Comparison of ENCODE assay signal across 15 cellular contexts in the genomic region with DNA sequence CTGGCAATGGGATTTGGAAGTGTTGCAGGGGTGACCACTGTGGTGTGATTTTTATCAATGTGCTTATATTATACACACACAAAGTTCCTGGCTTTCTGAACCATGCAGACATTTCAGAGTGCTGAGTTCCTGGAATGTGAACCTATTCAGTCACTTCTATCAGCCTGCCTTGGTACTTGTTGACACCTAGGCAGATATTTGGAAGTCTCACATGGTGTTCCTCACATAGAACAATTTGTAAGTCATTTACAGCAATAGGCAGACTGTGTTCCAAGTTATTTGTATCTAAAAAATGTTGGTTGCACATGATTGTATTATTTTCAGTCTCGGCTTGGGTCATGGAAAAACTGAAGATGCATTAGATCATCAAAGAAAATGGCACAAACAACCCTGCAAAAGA.
DNase-seq lines count a peak whose midpoint lies in the region; ATAC-seq, FAIRE-seq and TF ChIP-seq lines count a peak whose summit lies in the region.
"Had no signal": no experiment of that assay in that cellular context is flagged by ENCODE, and none has a peak within 500 bp of the region (broad histone marks: within the 10 kb centered on the region; RNA-seq: fewer than 3 reads in every experiment).

No MANE protein-coding gene starts in this region.

- FAIRE-seq in RCC 7860 (lab: Jason Lieb, UNC): no peak
- FAIRE-seq: A549, GM12878, H1 had no signal

- peaks cover 3% of the 10 kb centered on the region; the same call in 1 of the 3 replicates for H3K36me3 Mint-ChIP-seq in GM23338 (ENCODE audit: low read depth)
- H3K36me3 Mint-ChIP-seq: CD4-positive, alpha-beta memory T cell had no signal

- H3K4me3 ChIP-seq in fibroblast of the aortic adventitia (ENCODE audit: low read depth, low read length): no peak overlapping the region
- H3K4me3 ChIP-seq in heart right ventricle: no peak overlapping the region
- no peak overlapping the region for H3K4me3 ChIP-seq in right cardiac atrium (ENCODE audit: low read length)
- no peak overlapping the region for H3K4me3 ChIP-seq in GM23338
- no peak overlapping the region for H3K4me3 ChIP-seq in Peyer's patch
- H3K4me3 ChIP-seq: A549, GM12878, HAP-1 had no signal

- peak overlapping the region; percentile 43 to 92 (median 82) for H3K27ac ChIP-seq in heart right ventricle
- H3K27ac ChIP-seq in right cardiac atrium (ENCODE audit: low read length): peak overlapping the region; percentile 79
- H3K27ac ChIP-seq in GM23338 (ENCODE audit: low read depth): no peak overlapping the region
- no peak overlapping the region for H3K27ac ChIP-seq in Peyer's patch
- H3K27ac ChIP-seq: A549, C4-2B had no signal

- DNase-seq in fibroblast of the aortic adventitia (ENCODE audit: low read depth): peak; percentile 8
- no peak for DNase-seq in heart right ventricle
- no peak for DNase-seq in right cardiac atrium
- no peak for DNase-seq in LoVo (ENCODE audit: low spot score)
- DNase-seq in GM23338 (ENCODE audit: low spot score): no peak
- no peak for DNase-seq in RCC 7860 (ENCODE audit: low spot score)
- no peak for DNase-seq in Peyer's patch
- DNase-seq: BE2C; CD4-positive, alpha-beta memory T cell; DMS79 had no signal

- H3K4me1 ChIP-seq in heart right ventricle: peaks cover 0 to 38% (median 0%) of the 10 kb centered on the region in 9 donors
- peaks cover 2% of the 10 kb centered on the region for H3K4me1 ChIP-seq in right cardiac atrium (ENCODE audit: control insufficient read depth, insufficient read depth, low read length)
- H3K4me1 ChIP-seq in GM23338 (ENCODE audit: insufficient read depth): no peaks in the 10 kb centered on the region
- no peaks in the 10 kb centered on the region for H3K4me1 ChIP-seq in Peyer's patch
- H3K4me1 ChIP-seq: A549, HAP-1 had no signal

- TF ChIP-seq POLR2A in Peyer's patch (IDR thresholded peaks at IDR 0.05): no peak

- TF ChIP-seq CTCF in fibroblast of the aortic adventitia (IDR thresholded peaks at IDR 0.05; ENCODE audit: insufficient read depth, low read length) (no peak), heart right ventricle (IDR thresholded peaks at IDR 0.05) (no peak), GM23338 (conservative IDR thresholded peaks at IDR 0.05; ENCODE audit: low read depth in 2 of 2) (no peak), Peyer's patch (IDR thresholded peaks at IDR 0.05) (no peak)

- H3K9me3 ChIP-seq in heart right ventricle: no peaks in the 10 kb centered on the region
- no peaks in the 10 kb centered on the region for H3K9me3 ChIP-seq in right cardiac atrium (ENCODE audit: control insufficient read depth, low read length)
- no peaks in the 10 kb centered on the region for H3K9me3 ChIP-seq in Peyer's patch
- H3K9me3 ChIP-seq: A549, BE2C, HAP-1 had no signal

- peaks cover 31% of the 10 kb centered on the region for H3K9me2 ChIP-seq in GM23338 (ENCODE audit: insufficient read depth)

- H3K27me3 Mint-ChIP-seq in GM23338 (ENCODE audit: insufficient read depth, low read depth, poor library complexity): peaks cover 3% of the 10 kb centered on the region

- H4K20me1 ChIP-seq in GM23338 (replicated peaks; ENCODE audit: insufficient read depth): no peaks in the 10 kb centered on the region

- WGBS in heart right ventricle, 2 donors: 49 to 64% methylated on average over 1 of the region's 1 CpG
- WGBS in right cardiac atrium: 53% methylated on average over 1 of the region's 1 CpG

- no peak overlapping the region for H2AFZ ChIP-seq in GM23338

- no peak overlapping the region for H3K27ac Mint-ChIP-seq in GM23338
- H3K27ac Mint-ChIP-seq: CD4-positive, alpha-beta memory T cell had no signal

- H3K36me3 ChIP-seq in heart right ventricle: no peaks in the 10 kb centered on the region
- no peaks in the 10 kb centered on the region for H3K36me3 ChIP-seq in GM23338 (ENCODE audit: insufficient read depth)
- no peaks in the 10 kb centered on the region for H3K36me3 ChIP-seq in Peyer's patch
- H3K36me3 ChIP-seq: BE2C, HAP-1 had no signal

- H3K4me1 Mint-ChIP-seq in GM23338: no peaks in the 10 kb centered on the region
- H3K4me1 Mint-ChIP-seq: CD4-positive, alpha-beta memory T cell had no signal

- intact Hi-C loops in heart right ventricle (cut with DNase I): loop anchor here in 6 of 10 donors (1.0 to 10.0 kb wide), 7 partner anchors 41 to 269 kb away; a partner anchor contains a TSS
- intact Hi-C loops in right cardiac atrium (cut with DNase I): no loop called here

- H3F3A ChIP-seq in GM23338 (replicated peaks; ENCODE audit: low read depth): no peaks in the 10 kb centered on the region

- H3K9me3 Mint-ChIP-seq in GM23338: peaks cover 5% of the 10 kb centered on the region; the same call in 2 of the 3 replicates
- H3K9me3 Mint-ChIP-seq: CD4-positive, alpha-beta memory T cell had no signal

- H3K79me2 ChIP-seq in GM23338 (replicated peaks; ENCODE audit: insufficient read depth): no peaks in the 10 kb centered on the region

- no peak overlapping the region for H3K4me3 Mint-ChIP-seq in GM23338
- H3K4me3 Mint-ChIP-seq: CD4-positive, alpha-beta memory T cell had no signal

- no peak overlapping the region for H3K4me2 ChIP-seq in GM23338
- H3K4me2 ChIP-seq: A549 had no signal

- ATAC-seq in heart right ventricle (peak; percentile 42 to 87 (median 74)), right cardiac atrium (peak; percentile 73 to 79), GM23338 (no peak)
- ATAC-seq: A549, GM12878 had no signal

- no peaks in the 10 kb centered on the region for H3K27me3 ChIP-seq in heart right ventricle
- no peaks in the 10 kb centered on the region for H3K27me3 ChIP-seq in right cardiac atrium (ENCODE audit: control insufficient read depth, insufficient read depth)
- H3K27me3 ChIP-seq in GM23338 (ENCODE audit: insufficient read depth): no peaks in the 10 kb centered on the region
- H3K27me3 ChIP-seq in Peyer's patch: no peaks in the 10 kb centered on the region
- H3K27me3 ChIP-seq: BE2C had no signal

TF ChIP-seq in GM23338, 12 proteins besides CTCF, POLR2A, EP300 and RAD21:
- TF ChIP-seq ZNF114 (CRISPR knock-in tag; IDR thresholded peaks at IDR 0.05) (no peak), NANOG (IDR thresholded peaks at IDR 0.05; ENCODE audit: borderline replicate concordance) (no peak), EZH2phosphoT487 (IDR thresholded peaks at IDR 0.05; ENCODE audit: unreplicated experiment) (no peak), CREB1 (CRISPR knock-in tag; IDR thresholded peaks at IDR 0.05; ENCODE audit: low read depth) (no peak), EZH2 (IDR thresholded peaks at IDR 0.05; ENCODE audit: low read depth, unreplicated experiment) (no peak)
- TF ChIP-seq, protein P1, sequence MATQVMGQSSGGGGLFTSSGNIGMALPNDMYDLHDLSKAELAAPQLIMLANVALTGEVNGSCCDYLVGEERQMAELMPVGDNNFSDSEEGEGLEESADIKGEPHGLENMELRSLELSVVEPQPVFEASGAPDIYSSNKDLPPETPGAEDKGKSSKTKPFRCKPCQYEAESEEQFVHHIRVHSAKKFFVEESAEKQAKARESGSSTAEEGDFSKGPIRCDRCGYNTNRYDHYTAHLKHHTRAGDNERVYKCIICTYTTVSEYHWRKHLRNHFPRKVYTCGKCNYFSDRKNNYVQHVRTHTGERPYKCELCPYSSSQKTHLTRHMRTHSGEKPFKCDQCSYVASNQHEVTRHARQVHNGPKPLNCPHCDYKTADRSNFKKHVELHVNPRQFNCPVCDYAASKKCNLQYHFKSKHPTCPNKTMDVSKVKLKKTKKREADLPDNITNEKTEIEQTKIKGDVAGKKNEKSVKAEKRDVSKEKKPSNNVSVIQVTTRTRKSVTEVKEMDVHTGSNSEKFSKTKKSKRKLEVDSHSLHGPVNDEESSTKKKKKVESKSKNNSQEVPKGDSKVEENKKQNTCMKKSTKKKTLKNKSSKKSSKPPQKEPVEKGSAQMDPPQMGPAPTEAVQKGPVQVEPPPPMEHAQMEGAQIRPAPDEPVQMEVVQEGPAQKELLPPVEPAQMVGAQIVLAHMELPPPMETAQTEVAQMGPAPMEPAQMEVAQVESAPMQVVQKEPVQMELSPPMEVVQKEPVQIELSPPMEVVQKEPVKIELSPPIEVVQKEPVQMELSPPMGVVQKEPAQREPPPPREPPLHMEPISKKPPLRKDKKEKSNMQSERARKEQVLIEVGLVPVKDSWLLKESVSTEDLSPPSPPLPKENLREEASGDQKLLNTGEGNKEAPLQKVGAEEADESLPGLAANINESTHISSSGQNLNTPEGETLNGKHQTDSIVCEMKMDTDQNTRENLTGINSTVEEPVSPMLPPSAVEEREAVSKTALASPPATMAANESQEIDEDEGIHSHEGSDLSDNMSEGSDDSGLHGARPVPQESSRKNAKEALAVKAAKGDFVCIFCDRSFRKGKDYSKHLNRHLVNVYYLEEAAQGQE (IDR thresholded peaks at IDR 0.05; ENCODE audit: unreplicated experiment): no peak
- TF ChIP-seq, protein P2, sequence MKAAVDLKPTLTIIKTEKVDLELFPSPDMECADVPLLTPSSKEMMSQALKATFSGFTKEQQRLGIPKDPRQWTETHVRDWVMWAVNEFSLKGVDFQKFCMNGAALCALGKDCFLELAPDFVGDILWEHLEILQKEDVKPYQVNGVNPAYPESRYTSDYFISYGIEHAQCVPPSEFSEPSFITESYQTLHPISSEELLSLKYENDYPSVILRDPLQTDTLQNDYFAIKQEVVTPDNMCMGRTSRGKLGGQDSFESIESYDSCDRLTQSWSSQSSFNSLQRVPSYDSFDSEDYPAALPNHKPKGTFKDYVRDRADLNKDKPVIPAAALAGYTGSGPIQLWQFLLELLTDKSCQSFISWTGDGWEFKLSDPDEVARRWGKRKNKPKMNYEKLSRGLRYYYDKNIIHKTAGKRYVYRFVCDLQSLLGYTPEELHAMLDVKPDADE (IDR thresholded peaks at IDR 0.05): no peak

Comparison
In these comparisons a context has a peak if more than half of its experiments do, and no peak if none do; other contexts are left out.
1. intact Hi-C loops: an anchor here in heart right ventricle (1.0 to 10.0 kb wide); none called in right cardiac atrium.
2. H3K27ac ChIP-seq: peak in heart right ventricle (10 of 10) and right cardiac atrium (single experiment); none in GM23338 (single experiment) and Peyer's patch (0 of 4).